Comparison of ENCODE assay signal across 28 cellular contexts in genomic region chr19:52234406-52234805, GRCh38.
"Had no signal": no experiment of that assay in that cellular context is flagged by ENCODE, and none has a peak within 500 bp of the region (broad histone marks: within the 10 kb centered on the region; RNA-seq: fewer than 3 reads in every experiment).

No MANE protein-coding gene starts in this region.

- H3K27me3 Mint-ChIP-seq: activated CD4-positive, alpha-beta memory T cell treated with anti-CD3 and anti-CD28 coated beads for 36 hours; activated CD4-positive, alpha-beta T cell treated with anti-CD3 and anti-CD28 coated beads for 36 hours; activated CD4-positive, alpha-beta T cell treated with anti-CD3 and anti-CD28 coated beads, Interleukin-2, amount 10 ng/mL, durations not matched to agents 24 days and 14 days; activated CD8-positive, alpha-beta memory T cell treated with anti-CD3 and anti-CD28 coated beads, Interleukin-2, amount 10 ng/mL, durations not matched to agents 7 days and 5 days; brain; central memory CD8-positive, alpha-beta T cell had no signal

- H3K9me3 Mint-ChIP-seq: activated CD4-positive, alpha-beta memory T cell treated with anti-CD3 and anti-CD28 coated beads for 36 hours; activated CD4-positive, alpha-beta T cell treated with anti-CD3 and anti-CD28 coated beads, Interleukin-2, amount 10 ng/mL, durations not matched to agents 24 days and 14 days; activated naive CD4-positive, alpha-beta T cell treated with anti-CD3 and anti-CD28 coated beads, Interleukin-2, amount 10 ng/mL, durations not matched to agents 7 days and 5 days; activated naive CD4-positive, alpha-beta T cell treated with anti-CD3 and anti-CD28 coated beads, Interleukin-2, amount 50 U/mL, for 72 hours; brain; central memory CD8-positive, alpha-beta T cell; effector memory CD8-positive, alpha-beta T cell had no signal

- H3K4me1 Mint-ChIP-seq: activated CD4-positive, alpha-beta T cell treated with anti-CD3 and anti-CD28 coated beads, Interleukin-2, amount 10 ng/mL, durations not matched to agents 24 days and 14 days; activated CD8-positive, alpha-beta memory T cell treated with anti-CD3 and anti-CD28 coated beads, Interleukin-2, amount 10 ng/mL, durations not matched to agents 7 days and 5 days; activated naive CD4-positive, alpha-beta T cell treated with anti-CD3 and anti-CD28 coated beads, Interleukin-2, amount 10 ng/mL, durations not matched to agents 7 days and 5 days; activated naive CD8-positive, alpha-beta T cell treated with anti-CD3 and anti-CD28 coated beads, Interleukin-2, amount 10 ng/mL, durations not matched to agents 7 days and 5 days; central memory CD8-positive, alpha-beta T cell had no signal

- H3K36me3 Mint-ChIP-seq: activated naive CD4-positive, alpha-beta T cell treated with anti-CD3 and anti-CD28 coated beads, Interleukin-2, amount 50 U/mL, for 72 hours; brain had no signal

- H3K27ac Mint-ChIP-seq: activated CD4-positive, alpha-beta T cell treated with anti-CD3 and anti-CD28 coated beads for 36 hours; activated CD4-positive, alpha-beta T cell treated with anti-CD3 and anti-CD28 coated beads, Interleukin-2, amount 10 ng/mL, durations not matched to agents 24 days and 14 days; activated CD8-positive, alpha-beta memory T cell treated with anti-CD3 and anti-CD28 coated beads, Interleukin-2, amount 10 ng/mL, durations not matched to agents 7 days and 5 days; activated CD8-positive, alpha-beta T cell treated with anti-CD3 and anti-CD28 coated beads, Interleukin-2, amount 10 ng/mL, durations not matched to agents 7 days and 5 days; activated naive CD4-positive, alpha-beta T cell treated with anti-CD3 and anti-CD28 coated beads, Interleukin-2, amount 10 ng/mL, durations not matched to agents 7 days and 5 days; activated naive CD4-positive, alpha-beta T cell treated with anti-CD3 and anti-CD28 coated beads, Interleukin-2, amount 50 U/mL, for 72 hours; activated naive CD8-positive, alpha-beta T cell treated with anti-CD3 and anti-CD28 coated beads, Interleukin-2, amount 10 ng/mL, durations not matched to agents 7 days and 5 days; activated T-helper 1 cell treated with anti-CD3 and anti-CD28 coated beads, Interleukin-12 subunit alpha, Interleukin-12 subunit beta, Interleukin-2, Interleukin-4 antibody, amounts not matched to agents 30 ng/mL and 10 ng/mL and 1 ng/mL, durations not matched to agents 14 hours and 24 hours and 36 hours; brain; effector memory CD8-positive, alpha-beta T cell had no signal

- DNase-seq: activated CD4-positive, alpha-beta memory T cell treated with anti-CD3 and anti-CD28 coated beads for 36 hours; activated CD4-positive, alpha-beta T cell treated with anti-CD3 and anti-CD28 coated beads for 36 hours; activated CD4-positive, alpha-beta T cell treated with anti-CD3 and anti-CD28 coated beads, Interleukin-2, amount 10 ng/mL, durations not matched to agents 24 days and 14 days; activated CD4-positive, CD25-positive, alpha-beta regulatory T cell; activated CD4-positive, CD25-positive, alpha-beta regulatory T cell treated with anti-CD3 and anti-CD28 coated beads, Interleukin-2, amount 50 U/mL, for 72 hours; activated CD8-positive, alpha-beta memory T cell treated with anti-CD3 and anti-CD28 coated beads, Interleukin-2, amount 10 ng/mL, durations not matched to agents 7 days and 5 days; activated CD8-positive, alpha-beta memory T cell treated with anti-CD3 and anti-CD28 coated beads, Interleukin-2, amount 50 U/mL, for 4 hours; activated CD8-positive, alpha-beta T cell treated with anti-CD3 and anti-CD28 coated beads, Interleukin-2, amount 10 ng/mL, durations not matched to agents 7 days and 5 days; activated gamma-delta T cell; activated naive CD4-positive, alpha-beta T cell; activated naive CD4-positive, alpha-beta T cell treated with anti-CD3 and anti-CD28 coated beads, Interleukin-2, amount 10 ng/mL, durations not matched to agents 7 days and 5 days; activated naive CD8-positive, alpha-beta T cell treated with anti-CD3 and anti-CD28 coated beads, Interleukin-2, amount 10 ng/mL, durations not matched to agents 7 days and 5 days; activated T-cell treated with anti-CD3 and anti-CD28 coated beads, Interleukin-2, amount 50 U/mL, for 1 hour; activated T-cell treated with anti-CD3 and anti-CD28 coated beads, Interleukin-2, amount 50 U/mL, for 48 hours; dermis blood vessel endothelial cell; effector CD4-positive, alpha-beta T cell; effector memory CD8-positive, alpha-beta T cell; erythroblast; foreskin keratinocyte; gastrocnemius medialis; glutamatergic neuron; T-helper 1 cell; T-helper 2 cell had no signal

- ATAC-seq: activated CD4-positive, alpha-beta T cell treated with anti-CD3 and anti-CD28 coated beads for 36 hours; activated CD8-positive, alpha-beta memory T cell treated with anti-CD3 and anti-CD28 coated beads, Interleukin-2, amount 10 ng/mL, durations not matched to agents 7 days and 5 days; activated CD8-positive, alpha-beta T cell treated with anti-CD3 and anti-CD28 coated beads, Interleukin-2, amount 10 ng/mL, durations not matched to agents 7 days and 5 days; activated naive CD4-positive, alpha-beta T cell treated with anti-CD3 and anti-CD28 coated beads, Interleukin-2, amount 50 U/mL, for 72 hours; effector memory CD8-positive, alpha-beta T cell; foreskin keratinocyte; gastrocnemius medialis; heart left ventricle had no signal

- H3K4me3 Mint-ChIP-seq: activated CD4-positive, alpha-beta memory T cell treated with anti-CD3 and anti-CD28 coated beads for 36 hours; activated CD4-positive, alpha-beta T cell treated with anti-CD3 and anti-CD28 coated beads for 36 hours; activated CD4-positive, alpha-beta T cell treated with anti-CD3 and anti-CD28 coated beads, Interleukin-2, amount 10 ng/mL, durations not matched to agents 24 days and 14 days; activated CD8-positive, alpha-beta memory T cell treated with anti-CD3 and anti-CD28 coated beads, Interleukin-2, amount 10 ng/mL, durations not matched to agents 7 days and 5 days; activated CD8-positive, alpha-beta T cell treated with anti-CD3 and anti-CD28 coated beads, Interleukin-2, amount 10 ng/mL, durations not matched to agents 7 days and 5 days; activated naive CD4-positive, alpha-beta T cell treated with anti-CD3 and anti-CD28 coated beads, Interleukin-2, amount 10 ng/mL, durations not matched to agents 7 days and 5 days; activated naive CD8-positive, alpha-beta T cell treated with anti-CD3 and anti-CD28 coated beads, Interleukin-2, amount 10 ng/mL, durations not matched to agents 7 days and 5 days; activated T-helper 1 cell treated with anti-CD3 and anti-CD28 coated beads, Interleukin-12 subunit alpha, Interleukin-12 subunit beta, Interleukin-2, Interleukin-4 antibody, amounts not matched to agents 30 ng/mL and 10 ng/mL and 1 ng/mL, durations not matched to agents 14 hours and 24 hours and 36 hours; brain; central memory CD8-positive, alpha-beta T cell; effector memory CD8-positive, alpha-beta T cell had no signal
